Comparison of ENCODE assay signal across 25 cellular contexts in genomic region chr7:155318245-155318644, GRCh38. TPM values are rescaled to one million over a fixed set of nuclear protein-coding genes. Genes with fewer than 3 reads are reported as not detected.
DNase-seq lines count a peak whose midpoint lies in the region; ATAC-seq, FAIRE-seq and TF ChIP-seq lines count a peak whose summit lies in the region.
"Had no signal": no experiment of that assay in that cellular context is flagged by ENCODE, and none has a peak within 500 bp of the region (broad histone marks: within the 10 kb centered on the region; RNA-seq: fewer than 3 reads in every experiment).

No MANE protein-coding gene starts in this region.

- H4K8ac ChIP-seq in H1 (ENCODE audit: extremely low read depth, insufficient read depth, low read length), result no peak overlapping the region

- peaks cover 6% of the 10 kb centered on the region; the same call in 1 of the 2 replicates for H3K23me2 ChIP-seq in H1 (ENCODE audit: low read depth, low read length)

- no peak overlapping the region for H2AK5ac ChIP-seq in H1 (ENCODE audit: low read depth, low read length)

- H4K5ac ChIP-seq in H1 (ENCODE audit: insufficient read length, low read depth, low read length), result no peak overlapping the region

- H2BK120ac ChIP-seq in H1 (replicated peaks; ENCODE audit: low read depth, low read length), result no peak overlapping the region

- DNase-seq in HEK293T (ENCODE audit: extremely low spot score), result no peak
- no peak for DNase-seq in H1 (ENCODE audit: low read depth in 1 of 2, low spot score in 2 of 2)
- DNase-seq in middle frontal gyrus (ENCODE audit: extremely low spot score, low spot score), result no peak
- DNase-seq: 8988T; ACHN; BE2C; C1 segment of cervical spinal cord; CD4-positive, alpha-beta memory T cell; CD4-positive, CD25-positive, alpha-beta regulatory T cell; CD8-positive, alpha-beta memory T cell; COR-L47; DMS 273 treated with DMSO at 0.1 percent for 48 hours; DMS153; DMS53; DMS79; DND-41; EL; GDM1 had no signal

- no peak overlapping the region for H4K91ac ChIP-seq in H1 (replicated peaks; ENCODE audit: insufficient read length, low read length)

- H3K9me3 ChIP-seq in HEK293 (ENCODE audit: control insufficient read depth, insufficient read depth, low read depth, low read length) (no peaks in the 10 kb centered on the region), H1 (ENCODE audit: insufficient read depth in 2 of 2, low read depth in 1 of 2, low read length in 1 of 2) (no peaks in the 10 kb centered on the region; a peak in 1 of 4 replicates)
- H3K9me3 ChIP-seq: BE2C had no signal

- H3K4me3 ChIP-seq in HEK293 (ENCODE audit: low read depth, low read length) (no peak overlapping the region), H1 (ENCODE audit: extremely low read depth in 1 of 4, insufficient read depth in 2 of 4, low read depth in 3 of 4, low read length in 4 of 4) (no peak overlapping the region)
- H3K4me3 ChIP-seq: BLaER1, GM12878 had no signal

- no peak overlapping the region for H3K4ac ChIP-seq in H1 (replicated peaks; ENCODE audit: insufficient read length, low read depth, low read length)

- no peak overlapping the region for H2BK5ac ChIP-seq in H1 (ENCODE audit: low read depth, low read length)

- H3K79me2 ChIP-seq in H1 (ENCODE audit: control insufficient read depth in 1 of 2, insufficient read depth in 2 of 2, low read length in 2 of 2), result no peaks in the 10 kb centered on the region

- ATAC-seq in GM21786 (IDR thresholded peaks at IDR 0.05; ENCODE audit: unreplicated experiment), result no peak
- ATAC-seq: GM12878 had no signal

- H2BK15ac ChIP-seq in H1 (ENCODE audit: low read length), result no peak overlapping the region

- H3K79me1 ChIP-seq in H1 (ENCODE audit: low read depth, low read length), result no peaks in the 10 kb centered on the region

- no peak for FAIRE-seq in H1 (lab: Jason Lieb, UNC)
- FAIRE-seq: A204.1, GM12878, GM12892, GM18507 had no signal

- TF ChIP-seq EP300 in H1 (IDR thresholded peaks at IDR 0.05; ENCODE audit: borderline replicate concordance in 1 of 2, low read depth in 2 of 2, low read length in 2 of 2), result no peak

- no peak for TF ChIP-seq POLR2A in H1 (IDR thresholded peaks at IDR 0.05; ENCODE audit: control extremely low read depth in 1 of 2, low read depth in 2 of 2, low read length in 2 of 2)

- no peak overlapping the region for H2BK20ac ChIP-seq in H1 (ENCODE audit: low read length)

- no peak overlapping the region for H3K9ac ChIP-seq in H1 (replicated peaks in 1 of 4; ENCODE audit: extremely low read depth in 1 of 4, low read depth in 3 of 4, low read length in 3 of 4)
- H3K9ac ChIP-seq: BLaER1 had no signal

- POLR2A ChIA-PET in HEK293 (lab: Yijun Ruan, JAX) (no interaction called here), HEK293T (lab: Yijun Ruan, JAX) (interaction anchor here (0.7 kb wide), 1 partner anchor 24 kb away, joined by 3 read pairs; no protein-coding TSS in a partner anchor), H1 (lab: Charles Lee; ENCODE audit: partially characterized antibody) (no interaction called here)

- no peak overlapping the region for H3K4me2 ChIP-seq in H1 (ENCODE audit: insufficient read depth in 1 of 2, low read depth in 2 of 2, low read length in 2 of 2)
- H3K4me2 ChIP-seq: BLaER1 had no signal

- no peak overlapping the region for H3K14ac ChIP-seq in H1 (ENCODE audit: insufficient read length)

- H3K4me1 ChIP-seq in HEK293 (ENCODE audit: control insufficient read depth, insufficient read depth, low read length) (no peaks in the 10 kb centered on the region), H1 (replicated peaks in 1 of 4; ENCODE audit: control insufficient read depth in 3 of 4, insufficient read depth in 4 of 4, low read length in 3 of 4) (no peaks in the 10 kb centered on the region)
- H3K4me1 ChIP-seq: BE2C had no signal

- no peak overlapping the region for H3K23ac ChIP-seq in H1 (ENCODE audit: insufficient read length)

- H3K27me3 ChIP-seq in H1 (replicated peaks in 1 of 4; ENCODE audit: control insufficient read depth in 3 of 4, extremely low read depth in 1 of 4, insufficient read depth in 3 of 4, low read length in 3 of 4), result no peaks in the 10 kb centered on the region; a peak in 1 of 7 replicates
- H3K27me3 ChIP-seq: BE2C, BLaER1 had no signal

- H3K18ac ChIP-seq in H1 (ENCODE audit: extremely low read depth, low read length), result no peak overlapping the region

- H2AFZ ChIP-seq in H1 (ENCODE audit: low read length), result no peak overlapping the region

- no peaks in the 10 kb centered on the region for H3K36me3 ChIP-seq in HEK293 (ENCODE audit: control insufficient read depth in 2 of 2, insufficient read depth in 1 of 2, low read length in 2 of 2)
- no peaks in the 10 kb centered on the region for H3K36me3 ChIP-seq in H1 (ENCODE audit: control insufficient read depth in 2 of 4, insufficient read depth in 4 of 4, low read length in 3 of 4)
- H3K36me3 ChIP-seq: BE2C had no signal

- H2BK12ac ChIP-seq in H1 (ENCODE audit: low read depth, low read length), result no peak overlapping the region

- H4K20me1 ChIP-seq in H1 (replicated peaks in 1 of 2; ENCODE audit: control insufficient read depth in 1 of 2, insufficient read depth in 2 of 2, low read length in 2 of 2), result peaks cover 0 to 3% of the 10 kb centered on the region in 2 experiments
- H4K20me1 ChIP-seq: BLaER1 had no signal

- H3K27ac ChIP-seq in HEK293 (ENCODE audit: extremely low read depth, low read depth, low read length) (no peak overlapping the region), H1 (ENCODE audit: low read depth, low read length) (no peak overlapping the region)
- H3K27ac ChIP-seq: BLaER1 had no signal

- WGBS in H1 (ENCODE audit: extremely low coverage in 1 of 2, insufficient coverage in 1 of 2, insufficient read length in 1 of 2, insufficient replicate concordance in 2 of 2, low coverage in 1 of 2, low lambda C conversion rate in 2 of 2, missing lambda C conversion rate in 1 of 2), 2 experiments, result 89 to 100% methylated on average over 2 to 3 of the region's 3 CpGs

- H3K56ac ChIP-seq in H1 (replicated peaks; ENCODE audit: insufficient read length, low read depth, low read length), result peak overlapping the region; percentile 74

- TF ChIP-seq CTCF in HEK293 (tag by site-specific recombination; IDR thresholded peaks at IDR 0.05) (no peak), H1 (IDR thresholded peaks at IDR 0.05; ENCODE audit: control extremely low read depth in 1 of 3, insufficient read depth in 1 of 3, low read depth in 1 of 3, low read length in 3 of 3) (no peak)

- CTCF ChIA-PET in HEK293 (lab: Yijun Ruan, JAX) (no interaction called here), HEK293T (lab: Yijun Ruan, JAX) (no interaction called here), H1 (lab: Charles Lee; ENCODE audit: partially characterized antibody) (no interaction called here)

- no peak for TF ChIP-seq RAD21 in H1 (IDR thresholded peaks at IDR 0.05 in 1 of 2, conservative IDR thresholded peaks at IDR 0.05 in 1 of 2; ENCODE audit: low read depth in 2 of 2, low read length in 2 of 2)

TF ChIP-seq in HEK293, 187 proteins besides CTCF, POLR2A, EP300 and RAD21 (continues in another document):
- no peak for TF ChIP-seq ZNF292 (tag by site-specific recombination; IDR thresholded peaks at IDR 0.05; ENCODE audit: borderline replicate concordance, low read depth)
- no peak for TF ChIP-seq ZNF302 (tag by site-specific recombination; IDR thresholded peaks at IDR 0.05; ENCODE audit: low read depth)
- no peak for TF ChIP-seq ZNF596 (tag by site-specific recombination; IDR thresholded peaks at IDR 0.05)
- no peak for TF ChIP-seq GLIS1 (tag by site-specific recombination; IDR thresholded peaks at IDR 0.05)
- no peak for TF ChIP-seq OVOL3 (tag by site-specific recombination; IDR thresholded peaks at IDR 0.05)

TF ChIP-seq in HEK293T, 16 proteins besides CTCF, POLR2A, EP300 and RAD21:
- TF ChIP-seq SUZ12 (IDR thresholded peaks at IDR 0.05) (peak; percentile 39; the same call in 1 of the 2 replicates), ZNF384 (IDR thresholded peaks at IDR 0.05) (no peak), CTBP1 (IDR thresholded peaks at IDR 0.05; ENCODE audit: borderline replicate concordance) (peak; percentile 60), PKNOX1 (IDR thresholded peaks at IDR 0.05) (peak; percentile 32; the same call in 1 of the 2 replicates)

TF ChIP-seq in H1, 55 proteins besides CTCF, POLR2A, EP300 and RAD21:
- TF ChIP-seq JUND (IDR thresholded peaks at IDR 0.05; ENCODE audit: low read length), result no peak
- no peak for TF ChIP-seq BACH1 (IDR thresholded peaks at IDR 0.05; ENCODE audit: low read length)
- no peak for TF ChIP-seq TBP (IDR thresholded peaks at IDR 0.05; ENCODE audit: low read depth, low read length)
- no peak for TF ChIP-seq SRF (IDR thresholded peaks at IDR 0.05; ENCODE audit: low read depth, low read length)
TF ChIP-seq in H1: peak in this region for 0.

RNA-seq across cellular contexts. Expression of gene INSIG1, which starts 20.6 kb away (rescaled TPM):
- total RNA-seq in H1 (2021; fragmentation: NEBNext Ultra II Directional; extraction: Animal tissue kit (Norgen Biotek cat#: 25700)), result 40.0 and 44.7 TPM in 2 replicates
- polyA plus RNA-seq in H1 (2011; rRNA removed), result 58.4 and 68.1 TPM in 2 replicates
- 47.8 TPM for polyA plus RNA-seq in H1 (2011; cell fraction: cytosol; rRNA removed)
- 41.8 TPM for polyA plus RNA-seq in H1 (2011; cell fraction: nucleus; rRNA removed)
- 32.4 to 45.3 TPM (median 36.5 TPM) in 4 replicates for polyA plus RNA-seq in H1 (2012, experiment 1 of 2)
- polyA plus RNA-seq in H1 (2012, experiment 2 of 2), result 27.0 TPM
- 102 TPM for polyA plus RNA-seq in H1 (2013, experiment 1 of 2)
- polyA plus RNA-seq in H1 (2013, experiment 2 of 2), result 129 TPM
- polyA minus RNA-seq in H1 (2011; rRNA and poly(A)+ RNA removed), result 42.3 and 43.0 TPM in 2 replicates
- polyA minus RNA-seq in H1 (2011; cell fraction: cytosol; rRNA and poly(A)+ RNA removed), result 48.4 TPM
- 47.7 TPM for polyA minus RNA-seq in H1 (2011; cell fraction: nucleus; rRNA and poly(A)+ RNA removed)

Comparison
In these comparisons a context has a peak if more than half of its experiments do, and no peak if none do; other contexts are left out.
1. Of the 6 proteins assayed by ChIP-seq in both HEK293 and H1: peak only in HEK293: ATF2; only in H1: none; in both: none; in neither: 5.